21 cellular contexts compared by ENCODE assay signal in genomic region chrX:110268395-110268794, GRCh38. TPM values are rescaled to one million over a fixed set of nuclear protein-coding genes. Genes with fewer than 3 reads are reported as not detected.
DNase-seq lines count a peak whose midpoint lies in the region; ATAC-seq, FAIRE-seq and TF ChIP-seq lines count a peak whose summit lies in the region.
"Had no signal": no experiment of that assay in that cellular context is flagged by ENCODE, and none has a peak within 500 bp of the region (broad histone marks: within the 10 kb centered on the region; RNA-seq: fewer than 3 reads in every experiment).

No MANE protein-coding gene starts in this region.

- peaks cover 20% of the 10 kb centered on the region for H3K4me1 ChIP-seq in CD8-positive, alpha-beta T cell (ENCODE audit: insufficient read depth, low read length)

- peak overlapping the region; percentile 35 for H3K27ac Mint-ChIP-seq in activated T-cell treated with anti-CD3 and anti-CD28 coated beads, Interleukin-2, amount 50 U/mL, for 24 hours
- peak overlapping the region; percentile 60 for H3K27ac Mint-ChIP-seq in CD8-positive, alpha-beta T cell
- H3K27ac Mint-ChIP-seq in activated T-helper 2 cell treated with anti-CD3 and anti-CD28 coated beads, Interferon-gamma antibody, Interleukin-2, Interleukin-4, amounts not matched to agents 10 μg/mL and 5 μg/mL and 100 μg/mL, durations not matched to agents 14 hours and 24 hours and 36 hours = peak overlapping the region; percentile 15
- H3K27ac Mint-ChIP-seq in naive thymus-derived CD8-positive, alpha-beta T cell = peak overlapping the region in 6 of 10 donors; percentile 52 to 86 (median 76)
- H3K27ac Mint-ChIP-seq: activated B cell treated with CpG ODN at 0.5 μM for 24 hours, nephron progenitor cell had no signal

- DNase-seq in activated T-cell treated with anti-CD3 and anti-CD28 coated beads, Interleukin-2, amount 50 U/mL, for 24 hours = no peak
- DNase-seq in activated T-cell treated with anti-CD3 and anti-CD28 coated beads, Interleukin-2, amount 50 U/mL, for 48 hours = no peak
- DNase-seq in CD8-positive, alpha-beta T cell = no peak
- no peak for DNase-seq in activated T-helper 2 cell treated with anti-CD3 and anti-CD28 coated beads, Interferon-gamma antibody, Interleukin-2, Interleukin-4, amounts not matched to agents 10 μg/mL and 5 μg/mL and 100 μg/mL, durations not matched to agents 14 hours and 24 hours and 36 hours (ENCODE audit: low spot score)
- DNase-seq in naive thymus-derived CD8-positive, alpha-beta T cell = no peak
- no peak for DNase-seq in OCI-M2 (lab: John Stamatoyannopoulos, UW; ENCODE audit: unreplicated experiment)
- DNase-seq in stimulated activated CD4-positive, alpha-beta T cell treated with anti-CD3 and anti-CD28 coated beads, Interleukin-15, amount 100 ng/mL, for 24 hours = no peak
- DNase-seq in GM12892 (ENCODE audit: insufficient read length) = no peak
- DNase-seq: activated B cell treated with CpG ODN at 0.5 μM for 24 hours; MG63; NCI-H1417; NCI-H2029 treated with DMSO at 0.1 percent for 48 hours; nephron progenitor cell; ovary; SIG-M5; stimulated activated CD8-positive, alpha-beta memory T cell treated with anti-CD3 and anti-CD28 coated beads, Interleukin-4, amount 100 ng/mL, for 48 hours; stomach; SW 1271; tibial artery had no signal

- TF ChIP-seq POLR2A in GM12892 (IDR thresholded peaks at IDR 0.05; ENCODE audit: low read depth, low read length) = no peak

- H3K4me3 ChIP-seq in CD8-positive, alpha-beta T cell (ENCODE audit: low read depth, low read length) = no peak overlapping the region
- H3K4me3 ChIP-seq: A549, MG63, ovary, stomach, tibial artery had no signal

- FAIRE-seq in GM12892 (lab: Jason Lieb, UNC) = no peak
- FAIRE-seq: RCC 7860 had no signal

- peaks cover 9% of the 10 kb centered on the region for H3K27me3 Mint-ChIP-seq in activated T-cell treated with anti-CD3 and anti-CD28 coated beads, Interleukin-2, amount 50 U/mL, for 24 hours
- H3K27me3 Mint-ChIP-seq in CD8-positive, alpha-beta T cell (ENCODE audit: low read depth) = no peaks in the 10 kb centered on the region
- H3K27me3 Mint-ChIP-seq in activated T-helper 2 cell treated with anti-CD3 and anti-CD28 coated beads, Interferon-gamma antibody, Interleukin-2, Interleukin-4, amounts not matched to agents 10 μg/mL and 5 μg/mL and 100 μg/mL, durations not matched to agents 14 hours and 24 hours and 36 hours (ENCODE audit: low read depth) = no peaks in the 10 kb centered on the region
- H3K27me3 Mint-ChIP-seq in naive thymus-derived CD8-positive, alpha-beta T cell = no peaks in the 10 kb centered on the region
- H3K27me3 Mint-ChIP-seq: activated B cell treated with CpG ODN at 0.5 μM for 24 hours had no signal

- no peaks in the 10 kb centered on the region for H3K36me3 Mint-ChIP-seq in activated T-cell treated with anti-CD3 and anti-CD28 coated beads, Interleukin-2, amount 50 U/mL, for 24 hours (ENCODE audit: low read depth)
- H3K36me3 Mint-ChIP-seq in CD8-positive, alpha-beta T cell = peaks cover 3% of the 10 kb centered on the region
- peaks cover 2% of the 10 kb centered on the region for H3K36me3 Mint-ChIP-seq in activated T-helper 2 cell treated with anti-CD3 and anti-CD28 coated beads, Interferon-gamma antibody, Interleukin-2, Interleukin-4, amounts not matched to agents 10 μg/mL and 5 μg/mL and 100 μg/mL, durations not matched to agents 14 hours and 24 hours and 36 hours (ENCODE audit: low read depth)
- peaks cover 0 to 2% (median 0%) of the 10 kb centered on the region in 3 donors for H3K36me3 Mint-ChIP-seq in naive thymus-derived CD8-positive, alpha-beta T cell

- intact Hi-C loops in CD8-positive, alpha-beta T cell (cut with DNase I, micrococcal nuclease) = loop anchor here in 1 of 2 experiments (10.0 kb wide), 1 partner anchor 54 kb away; no protein-coding TSS in a partner anchor
- intact Hi-C loops in activated T-helper 2 cell treated with anti-CD3 and anti-CD28 coated beads, Interferon-gamma antibody, Interleukin-2, Interleukin-4, amounts not matched to agents 10 μg/mL and 5 μg/mL and 100 μg/mL, durations not matched to agents 14 hours and 24 hours and 36 hours (cut with micrococcal nuclease) = no loop called here

- H3K36me3 ChIP-seq in CD8-positive, alpha-beta T cell (ENCODE audit: insufficient read depth, low read length) = no peaks in the 10 kb centered on the region
- H3K36me3 ChIP-seq: MG63, ovary, stomach, tibial artery had no signal

- TF ChIP-seq CTCF in CD8-positive, alpha-beta T cell (IDR thresholded peaks at IDR 0.05) = no peak

- no peaks in the 10 kb centered on the region for H3K9me3 Mint-ChIP-seq in activated T-cell treated with anti-CD3 and anti-CD28 coated beads, Interleukin-2, amount 50 U/mL, for 24 hours
- H3K9me3 Mint-ChIP-seq in CD8-positive, alpha-beta T cell = no peaks in the 10 kb centered on the region
- no peaks in the 10 kb centered on the region for H3K9me3 Mint-ChIP-seq in activated T-helper 2 cell treated with anti-CD3 and anti-CD28 coated beads, Interferon-gamma antibody, Interleukin-2, Interleukin-4, amounts not matched to agents 10 μg/mL and 5 μg/mL and 100 μg/mL, durations not matched to agents 14 hours and 24 hours and 36 hours
- peaks cover 0 to 1% (median 0%) of the 10 kb centered on the region in 9 donors for H3K9me3 Mint-ChIP-seq in naive thymus-derived CD8-positive, alpha-beta T cell
- H3K9me3 Mint-ChIP-seq: activated B cell treated with CpG ODN at 0.5 μM for 24 hours, nephron progenitor cell had no signal

- no peak overlapping the region for H3K4me3 Mint-ChIP-seq in activated T-cell treated with anti-CD3 and anti-CD28 coated beads, Interleukin-2, amount 50 U/mL, for 24 hours
- no peak overlapping the region for H3K4me3 Mint-ChIP-seq in CD8-positive, alpha-beta T cell
- H3K4me3 Mint-ChIP-seq in activated T-helper 2 cell treated with anti-CD3 and anti-CD28 coated beads, Interferon-gamma antibody, Interleukin-2, Interleukin-4, amounts not matched to agents 10 μg/mL and 5 μg/mL and 100 μg/mL, durations not matched to agents 14 hours and 24 hours and 36 hours (ENCODE audit: low read depth) = no peak overlapping the region
- H3K4me3 Mint-ChIP-seq in naive thymus-derived CD8-positive, alpha-beta T cell = peak overlapping the region in 5 of 10 donors; percentile 19 to 46 (median 41)
- H3K4me3 Mint-ChIP-seq: activated B cell treated with CpG ODN at 0.5 μM for 24 hours, nephron progenitor cell had no signal

- peaks cover 42% of the 10 kb centered on the region for H3K4me1 Mint-ChIP-seq in activated T-cell treated with anti-CD3 and anti-CD28 coated beads, Interleukin-2, amount 50 U/mL, for 24 hours (ENCODE audit: low read depth)
- peaks cover 46% of the 10 kb centered on the region for H3K4me1 Mint-ChIP-seq in CD8-positive, alpha-beta T cell (ENCODE audit: low read depth)
- peaks cover 21% of the 10 kb centered on the region for H3K4me1 Mint-ChIP-seq in activated T-helper 2 cell treated with anti-CD3 and anti-CD28 coated beads, Interferon-gamma antibody, Interleukin-2, Interleukin-4, amounts not matched to agents 10 μg/mL and 5 μg/mL and 100 μg/mL, durations not matched to agents 14 hours and 24 hours and 36 hours (ENCODE audit: low read depth)
- H3K4me1 Mint-ChIP-seq in naive thymus-derived CD8-positive, alpha-beta T cell = peaks cover 10 to 47% (median 32%) of the 10 kb centered on the region in 4 donors

- H3K9me3 ChIP-seq in CD8-positive, alpha-beta T cell (ENCODE audit: low read length) = no peaks in the 10 kb centered on the region
- H3K9me3 ChIP-seq: A549, MG63, ovary, stomach, tibial artery had no signal

- H3K27ac ChIP-seq in CD8-positive, alpha-beta T cell (ENCODE audit: low read depth, low read length) = no peak overlapping the region
- H3K27ac ChIP-seq: A549, ovary, stomach, tibial artery had no signal

- CTCF ChIA-PET in CD8-positive, alpha-beta T cell (lab: Charles Lee) = no interaction called here

- ATAC-seq in CD8-positive, alpha-beta T cell = no peak
- no peak for ATAC-seq in naive thymus-derived CD8-positive, alpha-beta T cell
- ATAC-seq: A549 had no signal

- no peaks in the 10 kb centered on the region for H3K27me3 ChIP-seq in CD8-positive, alpha-beta T cell (ENCODE audit: insufficient read depth, low read length)
- H3K27me3 ChIP-seq: MG63, ovary, stomach, tibial artery had no signal

- POLR2A ChIA-PET in CD8-positive, alpha-beta T cell (lab: Charles Lee) = no interaction called here
- POLR2A ChIA-PET in naive thymus-derived CD8-positive, alpha-beta T cell (lab: Charles Lee) = interaction anchor here (2.0 kb wide), 1 partner anchor 49 kb away, joined by 9 read pairs; the partner anchor contains the start of gene AMMECR1

RNA-seq across cellular contexts. Expression of gene AMMECR1, which starts 49.5 kb away (rescaled TPM):
- total RNA-seq in CD8-positive, alpha-beta T cell = 1 to 10 TPM; 5.1 to 6.5 TPM
- 10.6 and 12.3 TPM in 2 replicates for total RNA-seq in activated T-helper 2 cell treated with anti-CD3 and anti-CD28 coated beads, Interferon-gamma antibody, Interleukin-2, Interleukin-4, amounts not matched to agents 10 μg/mL and 5 μg/mL and 100 μg/mL, durations not matched to agents 14 hours and 24 hours and 36 hours
- total RNA-seq in naive thymus-derived CD8-positive, alpha-beta T cell = 10 to 100 TPM in 1 of 2 experiments, 1 to 10 TPM in 1; 9.3 to 12.1 TPM
- polyA plus RNA-seq in naive thymus-derived CD8-positive, alpha-beta T cell = 1 to 10 TPM; 4.7 to 6.6 (median 6.1) TPM
- polyA plus RNA-seq in GM12892 (2012; ENCODE audit: missing spikeins) = 5.6 TPM

Comparison
In these comparisons a context has a peak if more than half of its experiments do, and no peak if none do; other contexts are left out.
1. H3K27ac Mint-ChIP-seq: peak in every context shown above with its lines; median percentile 76 in naive thymus-derived CD8-positive, alpha-beta T cell; 60 in CD8-positive, alpha-beta T cell; 35 in activated T-cell treated with anti-CD3 and anti-CD28 coated beads, Interleukin-2, amount 50 U/mL, for 24 hours; 15 in activated T-helper 2 cell treated with anti-CD3 and anti-CD28 coated beads, Interferon-gamma antibody, Interleukin-2, Interleukin-4, amounts not matched to agents 10 μg/mL and 5 μg/mL and 100 μg/mL, durations not matched to agents 14 hours and 24 hours and 36 hours.